ENCODE assay signal across 18 cellular contexts in the genomic region with DNA sequence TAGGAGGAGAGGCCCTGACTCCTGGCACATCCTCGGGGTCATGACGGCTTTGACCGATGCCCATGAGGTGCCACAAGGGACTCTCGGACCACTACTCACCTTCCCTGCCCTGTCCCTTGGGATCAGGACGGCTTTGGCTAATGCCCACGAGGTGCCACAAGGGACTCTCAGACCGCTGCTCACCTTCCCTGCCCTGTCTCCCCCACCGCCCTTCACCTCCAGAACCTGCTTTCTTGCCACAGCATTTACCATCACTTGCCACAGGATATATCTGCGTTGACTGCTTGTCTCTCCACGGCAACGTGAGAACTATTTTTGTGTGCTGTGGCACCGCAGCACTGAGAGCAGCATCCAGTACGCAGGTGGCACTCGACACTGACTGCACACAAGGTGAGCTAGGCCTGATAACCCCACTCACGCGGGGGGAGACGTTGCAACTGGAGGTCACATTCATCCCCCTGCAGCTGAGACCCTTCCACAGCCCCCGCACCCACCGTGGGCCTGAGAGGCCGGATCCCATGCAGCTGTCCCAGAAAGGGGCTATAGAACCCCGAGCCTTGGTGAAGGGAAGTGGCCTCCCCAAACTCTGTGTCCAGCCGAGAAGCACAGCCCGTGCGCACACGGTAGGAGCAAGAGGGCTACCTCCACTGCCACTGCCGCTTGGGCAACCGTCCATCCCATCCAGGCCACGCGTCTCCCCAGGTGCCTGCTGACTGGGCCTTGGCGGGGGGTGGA. TPM values are rescaled to one million over a fixed set of nuclear protein-coding genes. Genes with fewer than 3 reads are reported as not detected.
DNase-seq lines count a peak whose midpoint lies in the region; ATAC-seq, FAIRE-seq and TF ChIP-seq lines count a peak whose summit lies in the region.
"Had no signal": no experiment of that assay in that cellular context is flagged by ENCODE, and none has a peak within 500 bp of the region (broad histone marks: within the 10 kb centered on the region; RNA-seq: fewer than 3 reads in every experiment).

No MANE protein-coding gene starts in this region.

- POLR2A ChIA-PET in HepG2 (lab: Yijun Ruan, JAX): no interaction called here

- H3K79me2 ChIP-seq in HepG2 (ENCODE audit: insufficient read depth, low read length): peaks cover 9% of the 10 kb centered on the region

- no peak for ATAC-seq in HepG2

- TF ChIP-seq EP300 in HepG2 (IDR thresholded peaks at IDR 0.05; ENCODE audit: low read depth in 2 of 2, low read length in 2 of 2) (no peak), HepG2 (CRISPR knock-in tag; IDR thresholded peaks at IDR 0.05; ENCODE audit: borderline replicate concordance) (no peak), sigmoid colon (IDR thresholded peaks at IDR 0.05) (no peak)

- H3K9ac ChIP-seq in HepG2 (ENCODE audit: insufficient read depth, low read depth, low read length): no peak overlapping the region

- TF ChIP-seq POLR2A in GM18951 (IDR thresholded peaks at IDR 0.05; ENCODE audit: extremely low read depth, insufficient read depth, insufficient read length) (peak; percentile 16), HepG2 (IDR thresholded peaks at IDR 0.05; ENCODE audit: insufficient read depth in 1 of 2, low read depth in 2 of 2, low read length in 2 of 2) (peak; percentile 43 to 57; a peak in 3 of 4 replicates), sigmoid colon (IDR thresholded peaks at IDR 0.05) (no peak), erythroblast (IDR thresholded peaks at IDR 0.05; ENCODE audit: low read length) (no peak)

- no peak overlapping the region for H3K4me2 ChIP-seq in HepG2 (ENCODE audit: low read depth, low read length)

- H3K27ac ChIP-seq in HepG2 (ENCODE audit: extremely low read length, insufficient read depth, low read length) (no peak overlapping the region), sigmoid colon (no peak overlapping the region)
- H3K27ac ChIP-seq: C4-2B, Peyer's patch had no signal

- H3K9me3 ChIP-seq in HepG2 (ENCODE audit: low read length): no peaks in the 10 kb centered on the region
- no peaks in the 10 kb centered on the region for H3K9me3 ChIP-seq in sigmoid colon
- H3K9me3 ChIP-seq: Peyer's patch had no signal

- DNase-seq in bronchial epithelial cell (ENCODE audit: low read depth) (no peak), HepG2 (ENCODE audit: low spot score) (no peak), sigmoid colon (peak; percentile 50), D721Med (ENCODE audit: insufficient read length, low spot score) (no peak), NCI-H748 treated with DMSO at 0.1 percent for 48 hours (lab: John Stamatoyannopoulos, UW) (no peak), erythroblast (lab: John Stamatoyannopoulos, UW) (no peak)
- DNase-seq: HFFc6, Kasumi-1, MM.1S, NCI-H1092 treated with DMSO at 0.1 percent for 48 hours, NCI-H2227 treated with DMSO at 0.1 percent for 48 hours, NCI-H524, Peyer's patch, SHP77 had no signal

- TF ChIP-seq RAD21 in HepG2 (CRISPR knock-in tag; IDR thresholded peaks at IDR 0.05): no peak

- TF ChIP-seq CTCF in bronchial epithelial cell (IDR thresholded peaks at IDR 0.05; ENCODE audit: insufficient read depth, low read length, severe bottlenecking) (no peak), HepG2 (CRISPR knock-in tag; IDR thresholded peaks at IDR 0.05) (no peak), sigmoid colon (IDR thresholded peaks at IDR 0.05) (no peak), D721Med (IDR thresholded peaks at IDR 0.05; ENCODE audit: insufficient read depth, missing control alignments) (no peak)

- H3K27me3 ChIP-seq in bronchial epithelial cell (ENCODE audit: control insufficient read depth, insufficient read depth, low read length) (no peaks in the 10 kb centered on the region), HepG2 (ENCODE audit: control insufficient read depth in 1 of 2, insufficient read depth in 2 of 2, low read length in 2 of 2) (no peaks in the 10 kb centered on the region), sigmoid colon (no peaks in the 10 kb centered on the region)
- H3K27me3 ChIP-seq: Peyer's patch had no signal

- CTCF ChIA-PET in HepG2 (lab: Yijun Ruan, JAX; ENCODE audit: low intra/inter-chr PET ratio, low total read pairs): no interaction called here

- whole genome bisulfite sequencing in HepG2 (ENCODE audit: low lambda C conversion rate): 91% methylated on average over 24 of the region's 30 CpGs
- WGBS in sigmoid colon, 2 donors: 93 to 94% methylated on average over 30 of the region's 30 CpGs

- no TSS peak for BruUV-seq in HepG2 (replicated peaks; lab: Mats Ljungman, UMichigan)

- H4K20me1 ChIP-seq in HepG2 (ENCODE audit: insufficient read depth, low read length): peaks cover 49% of the 10 kb centered on the region; the same call in 1 of the 2 replicates

- no peaks in the 10 kb centered on the region for H3K4me1 ChIP-seq in HepG2 (ENCODE audit: insufficient read depth, low read length)
- H3K4me1 ChIP-seq in sigmoid colon: no peaks in the 10 kb centered on the region
- H3K4me1 ChIP-seq: Peyer's patch had no signal

- FAIRE-seq in bronchial epithelial cell (lab: Jason Lieb, UNC) (peak; percentile 18), HepG2 (lab: Jason Lieb, UNC) (no peak), D721Med (lab: Jason Lieb, UNC) (no peak)
- FAIRE-seq: GM19239, H54 had no signal

- intact Hi-C loops in HepG2 (cut with micrococcal nuclease; ENCODE audit: unreplicated experiment) (no loop called here), sigmoid colon (cut with DNase I) (no loop called here)

- H3K4me3 ChIP-seq in bronchial epithelial cell (ENCODE audit: low read depth, low read length): no peak overlapping the region
- no peak overlapping the region for H3K4me3 ChIP-seq in HepG2 (replicated peaks in 1 of 3; ENCODE audit: insufficient read depth in 1 of 3, low read depth in 2 of 3, low read length in 3 of 3)
- H3K4me3 ChIP-seq in sigmoid colon: no peak overlapping the region
- H3K4me3 ChIP-seq: Peyer's patch had no signal

- H3K36me3 ChIP-seq in bronchial epithelial cell (ENCODE audit: control insufficient read depth, insufficient read depth, low read length) (peaks cover 71% of the 10 kb centered on the region), HepG2 (replicated peaks in 1 of 2; ENCODE audit: control insufficient read depth in 1 of 2, insufficient read depth in 2 of 2, low read length in 2 of 2) (peaks cover 79 to 98% of the 10 kb centered on the region in 2 experiments), sigmoid colon (peaks cover 80 to 100% (median 96%) of the 10 kb centered on the region in 4 donors)

- no peak overlapping the region for H2AFZ ChIP-seq in HepG2 (ENCODE audit: low read length)

- in situ Hi-C loops in GM18951 (cut with MboI; ENCODE audit: low sequenced_read_pairs, unreplicated experiment) (no loop called here), HepG2 (cut with HindIII; ENCODE audit: extremely low pct_ligation_motif_present, low pct_unique_long_range_greater_than_20kb) (no loop called here)

TF ChIP-seq in HepG2, 621 proteins besides CTCF, POLR2A, EP300 and RAD21 (continues in another document):
- 0 out of 2 replicates have a peak, but pooled peaks have one; percentile 9 for TF ChIP-seq ZNF253 (CRISPR knock-in tag; IDR thresholded peaks at IDR 0.05; ENCODE audit: borderline replicate concordance)
- peak; percentile 46 for TF ChIP-seq TAF15 (IDR thresholded peaks at IDR 0.05; ENCODE audit: low read depth, low read length, poor library complexity, severe bottlenecking)
- peak; percentile 82 for TF ChIP-seq AGO1 (IDR thresholded peaks at IDR 0.05; ENCODE audit: low read depth, low read length, poor library complexity, severe bottlenecking)
- peak; percentile 17; the same call in 1 of the 2 replicates for TF ChIP-seq POLR2G (IDR thresholded peaks at IDR 0.05; ENCODE audit: low read depth, low read length)
- peak; percentile 61; the same call in 1 of the 2 replicates for TF ChIP-seq ZNF333 (CRISPR knock-in tag; IDR thresholded peaks at IDR 0.05; ENCODE audit: borderline replicate concordance)
- no peak for TF ChIP-seq ZNF816 (CRISPR knock-in tag; IDR thresholded peaks at IDR 0.05; ENCODE audit: borderline replicate concordance)
- 0 out of 2 replicates have a peak, but pooled peaks have one; percentile 54 for TF ChIP-seq CAMTA2 (CRISPR knock-in tag; IDR thresholded peaks at IDR 0.05; ENCODE audit: borderline replicate concordance)
- no peak for TF ChIP-seq ZNF350 (CRISPR knock-in tag; IDR thresholded peaks at IDR 0.05; ENCODE audit: borderline replicate concordance, low read depth)
- TF ChIP-seq HIVEP1 (CRISPR knock-in tag; IDR thresholded peaks at IDR 0.05): peak; percentile 64; the same call in 1 of the 2 replicates
- TF ChIP-seq MAFK (conservative IDR thresholded peaks at IDR 0.05 in 1 of 2, IDR thresholded peaks at IDR 0.05 in 1 of 2; ENCODE audit: low read length in 2 of 2): no peak
- TF ChIP-seq PAF1 (CRISPR knock-in tag; IDR thresholded peaks at IDR 0.05): 0 out of 2 replicates have a peak, but pooled peaks have one; percentile 7
- no peak for TF ChIP-seq ZNF549 (CRISPR knock-in tag; IDR thresholded peaks at IDR 0.05)

RNA-seq across cellular contexts. Expression of a gene that starts 47.5 kb away (rescaled TPM):
- total RNA-seq in bronchial epithelial cell: under 0.01 and 0.13 TPM in 2 replicates
- total RNA-seq in HepG2 (2016; rRNA removed; fragmentation: Illumina TruSeq; extraction: Trizol): 3.7 and 4.9 TPM in 2 replicates
- 1.7 and 1.9 TPM in 2 replicates for total RNA-seq in HepG2 (2016; cell fraction: cytosol; rRNA removed; fragmentation: Illumina TruSeq; extraction: Trizol; ENCODE audit: low read depth)
- 2.9 and 5.5 TPM in 2 replicates for total RNA-seq in HepG2 (2016; cell fraction: insoluble cytoplasmic fraction; rRNA removed; fragmentation: Illumina TruSeq; extraction: Trizol)
- 3.2 and 4.1 TPM in 2 replicates for total RNA-seq in HepG2 (2016; cell fraction: membrane; rRNA removed; fragmentation: Illumina TruSeq; extraction: Trizol)
- 4.7 and 5.1 TPM in 2 replicates for total RNA-seq in HepG2 (2016; cell fraction: nucleus; rRNA removed; fragmentation: Illumina TruSeq; extraction: Trizol)
- 4.1 and 4.9 TPM in 2 replicates for polyA plus RNA-seq in HepG2 (2011; rRNA removed)
- 2.9 and 3.9 TPM in 2 replicates for polyA plus RNA-seq in HepG2 (2011; cell fraction: cytosol; rRNA removed)
- polyA plus RNA-seq in HepG2 (2011; cell fraction: nucleus; rRNA removed): 29.8 and 33.6 TPM in 2 replicates
- polyA plus RNA-seq in HepG2 (2012): 8.8 and 10.8 TPM in 2 replicates
- polyA plus RNA-seq in HepG2 (2016; cell fraction: cytosol; fragmentation: Illumina TruSeq; extraction: Trizol; ENCODE audit: low read depth): 3.3 and 3.8 TPM in 2 replicates
- polyA plus RNA-seq in HepG2 (2016; cell fraction: insoluble cytoplasmic fraction; fragmentation: Illumina TruSeq; extraction: Trizol; ENCODE audit: low read depth): 7.5 and 11.5 TPM in 2 replicates
- 7.5 and 8.6 TPM in 2 replicates for polyA plus RNA-seq in HepG2 (2016; cell fraction: membrane; fragmentation: Illumina TruSeq; extraction: Trizol; ENCODE audit: low read depth)
- polyA plus RNA-seq in HepG2 (2016; cell fraction: nucleus; fragmentation: Illumina TruSeq; extraction: Trizol; ENCODE audit: insufficient read depth, low read depth): 14.9 and 15.8 TPM in 2 replicates
- polyA minus RNA-seq in HepG2 (2011; rRNA and poly(A)+ RNA removed; ENCODE audit: low replicate concordance): 1.1 and 16.7 TPM in 2 replicates
- polyA minus RNA-seq in HepG2 (2011; cell fraction: cytosol; rRNA and poly(A)+ RNA removed): 5.1 and 8.4 TPM in 2 replicates
- 13.8 and 18.4 TPM in 2 replicates for polyA minus RNA-seq in HepG2 (2011; cell fraction: nucleus; rRNA and poly(A)+ RNA removed)
- 1 to 10 TPM in 1 of 4 donors, under 1 TPM in 1, not detected in 2; 0.41 to 1.7 TPM for total RNA-seq in sigmoid colon
- 10 to 100 TPM in 1 of 3 donors, 1 to 10 TPM in 2; 3.9 to 39.2 (median 7.8) TPM for polyA plus RNA-seq in sigmoid colon

Comparison
In these comparisons a context has a peak if more than half of its experiments do, and no peak if none do; other contexts are left out.
1. POLR2A ChIP-seq: peak in GM18951 (single experiment) and HepG2 (2 of 2); none in sigmoid colon (0 of 2) and erythroblast (single experiment).